Comparison of ENCODE assay signal across 28 cellular contexts in genomic region chr17:12421077-12421476, GRCh38.
"Had no signal": no experiment of that assay in that cellular context is flagged by ENCODE, and none has a peak within 500 bp of the region (broad histone marks: within the 10 kb centered on the region; RNA-seq: fewer than 3 reads in every experiment).

No MANE protein-coding gene starts in this region.

- H3K27ac ChIP-seq: ascending aorta, coronary artery, dorsolateral prefrontal cortex, right lobe of liver, skin epidermis, vagina had no signal

- H3K4me1 Mint-ChIP-seq: activated CD4-positive, alpha-beta T cell treated with anti-CD3 and anti-CD28 coated beads, Interleukin-2, amount 10 ng/mL, durations not matched to agents 24 days and 14 days; activated naive CD4-positive, alpha-beta T cell treated with anti-CD3 and anti-CD28 coated beads, Interleukin-2, amount 10 ng/mL, durations not matched to agents 7 days and 5 days; activated naive CD8-positive, alpha-beta T cell treated with anti-CD3 and anti-CD28 coated beads, Interleukin-2, amount 10 ng/mL, durations not matched to agents 7 days and 5 days; immature natural killer cell; natural killer cell; stimulated activated naive B cell treated with anti-CD40 and anti-IgM and Interleukin-4, amounts not matched to agents 10 μg/mL and 1 μg/mL and 100 μg/mL, for 72 hours had no signal

- H3K36me3 Mint-ChIP-seq: activated CD4-positive, alpha-beta memory T cell treated with anti-CD3 and anti-CD28 coated beads for 36 hours; activated naive CD4-positive, alpha-beta T cell treated with anti-CD3 and anti-CD28 coated beads, Interleukin-2, amount 10 ng/mL, durations not matched to agents 7 days and 5 days; activated naive CD8-positive, alpha-beta T cell treated with anti-CD3 and anti-CD28 coated beads, Interleukin-2, amount 10 ng/mL, durations not matched to agents 7 days and 5 days; brain; immature natural killer cell; mesothelial cell of epicardium; stimulated activated naive B cell treated with anti-CD40 and anti-IgM and Interleukin-4, amounts not matched to agents 10 μg/mL and 1 μg/mL and 100 μg/mL, for 72 hours; type B pancreatic cell had no signal

- H3K27me3 Mint-ChIP-seq: activated CD4-positive, alpha-beta T cell treated with anti-CD3 and anti-CD28 coated beads, Interleukin-2, amount 10 ng/mL, durations not matched to agents 24 days and 14 days; activated naive CD4-positive, alpha-beta T cell treated with anti-CD3 and anti-CD28 coated beads, Interleukin-2, amount 10 ng/mL, durations not matched to agents 7 days and 5 days; activated naive CD8-positive, alpha-beta T cell treated with anti-CD3 and anti-CD28 coated beads, Interleukin-2, amount 10 ng/mL, durations not matched to agents 7 days and 5 days; activated T-cell treated with anti-CD3 and anti-CD28 coated beads, Interleukin-2, amount 50 U/mL, for 24 hours; stimulated activated naive B cell treated with anti-CD40 and anti-IgM and Interleukin-4, amounts not matched to agents 10 μg/mL and 1 μg/mL and 100 μg/mL, for 72 hours had no signal

- H3K4me3 Mint-ChIP-seq: activated CD4-positive, alpha-beta memory T cell treated with anti-CD3 and anti-CD28 coated beads for 36 hours; activated CD4-positive, alpha-beta T cell treated with anti-CD3 and anti-CD28 coated beads, Interleukin-2, amount 10 ng/mL, durations not matched to agents 24 days and 14 days; activated naive CD4-positive, alpha-beta T cell treated with anti-CD3 and anti-CD28 coated beads, Interleukin-2, amount 10 ng/mL, durations not matched to agents 7 days and 5 days; activated naive CD8-positive, alpha-beta T cell treated with anti-CD3 and anti-CD28 coated beads, Interleukin-2, amount 10 ng/mL, durations not matched to agents 7 days and 5 days; activated T-cell treated with anti-CD3 and anti-CD28 coated beads, Interleukin-2, amount 50 U/mL, for 24 hours; immature natural killer cell; mesothelial cell of epicardium; natural killer cell; stimulated activated naive B cell treated with anti-CD40 and anti-IgM and Interleukin-4, amounts not matched to agents 10 μg/mL and 1 μg/mL and 100 μg/mL, for 72 hours; type B pancreatic cell had no signal

- H3K27me3 ChIP-seq: ascending aorta, right lobe of liver, vagina had no signal

- ATAC-seq: left colon, natural killer cell, right lobe of liver had no signal

- H3K4me3 ChIP-seq: ascending aorta, coronary artery, dorsolateral prefrontal cortex, right lobe of liver, skin epidermis, vagina had no signal

- H3K9me3 ChIP-seq: ascending aorta, right lobe of liver, vagina had no signal

- DNase-seq: activated CD4-positive, alpha-beta memory T cell treated with anti-CD3 and anti-CD28 coated beads for 36 hours; activated CD4-positive, alpha-beta T cell treated with anti-CD3 and anti-CD28 coated beads, Interleukin-2, amount 10 ng/mL, durations not matched to agents 24 days and 14 days; activated CD4-positive, CD25-positive, alpha-beta regulatory T cell treated with anti-CD3 and anti-CD28 coated beads, Interleukin-2, amount 50 U/mL, for 72 hours; activated CD8-positive, alpha-beta memory T cell treated with anti-CD3 and anti-CD28 coated beads, Interleukin-2, amount 50 U/mL, for 48 hours; activated gamma-delta T cell; activated naive CD4-positive, alpha-beta T cell treated with anti-CD3 and anti-CD28 coated beads, Interleukin-2, amount 10 ng/mL, durations not matched to agents 7 days and 5 days; activated naive CD8-positive, alpha-beta T cell treated with anti-CD3 and anti-CD28 coated beads, Interleukin-2, amount 10 ng/mL, durations not matched to agents 7 days and 5 days; activated T-cell treated with anti-CD3 and anti-CD28 coated beads, Interleukin-2, amount 50 U/mL, for 24 hours; dorsolateral prefrontal cortex; effector memory CD4-positive, alpha-beta T cell; head of caudate nucleus; hypothalamus; immature natural killer cell; kidney; left colon; natural killer cell; posterior cingulate gyrus; right lobe of liver; stimulated activated CD4-positive, alpha-beta T cell treated with anti-CD3 and anti-CD28 coated beads, Interleukin-12 subunit alpha, Interleukin-12 subunit beta, amount 100 ng/mL, for 4 hours; stimulated activated CD4-positive, alpha-beta T cell treated with anti-CD3 and anti-CD28 coated beads, Interleukin-4, amount 100 ng/mL, for 24 hours; stimulated activated naive B cell treated with anti-CD40 and anti-IgM and Interleukin-4, amounts not matched to agents 10 μg/mL and 1 μg/mL and 100 μg/mL, for 72 hours had no signal

- H3K27ac Mint-ChIP-seq: activated CD4-positive, alpha-beta memory T cell treated with anti-CD3 and anti-CD28 coated beads for 36 hours; activated CD4-positive, alpha-beta T cell treated with anti-CD3 and anti-CD28 coated beads, Interleukin-2, amount 10 ng/mL, durations not matched to agents 24 days and 14 days; activated naive CD4-positive, alpha-beta T cell treated with anti-CD3 and anti-CD28 coated beads, Interleukin-2, amount 10 ng/mL, durations not matched to agents 7 days and 5 days; activated naive CD8-positive, alpha-beta T cell treated with anti-CD3 and anti-CD28 coated beads, Interleukin-2, amount 10 ng/mL, durations not matched to agents 7 days and 5 days; activated T-cell treated with anti-CD3 and anti-CD28 coated beads, Interleukin-2, amount 50 U/mL, for 24 hours; immature natural killer cell; natural killer cell; type B pancreatic cell had no signal

- H3K36me3 ChIP-seq: ascending aorta, right lobe of liver, vagina had no signal

- H3K4me1 ChIP-seq: ascending aorta, right lobe of liver, vagina had no signal
